In the genomic region with DNA sequence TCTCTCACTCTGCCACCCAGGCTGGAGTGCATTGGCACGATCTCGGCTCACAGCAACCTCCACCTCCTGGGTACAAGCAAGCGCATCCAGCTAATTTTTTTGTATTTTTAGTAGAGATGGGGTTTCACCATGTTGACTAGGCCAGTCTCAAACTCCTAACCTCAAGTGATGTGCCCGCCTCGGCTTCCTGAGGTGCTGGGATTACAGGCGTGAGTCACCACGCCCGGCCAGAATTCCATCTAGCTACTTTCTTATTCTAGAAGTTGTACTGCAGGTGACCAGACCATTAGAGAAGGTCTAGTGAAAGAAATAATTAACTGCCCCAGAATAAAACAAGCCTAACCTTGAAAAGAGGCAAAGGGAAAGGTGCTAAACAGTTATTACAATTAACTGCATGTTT, we compare ENCODE assay signal across 9 cellular contexts. TPM values are rescaled to one million over a fixed set of nuclear protein-coding genes. Genes with fewer than 3 reads are reported as not detected.
DNase-seq lines count a peak whose midpoint lies in the region; ATAC-seq and TF ChIP-seq lines count a peak whose summit lies in the region.
"Had no signal": no experiment of that assay in that cellular context is flagged by ENCODE, and none has a peak within 500 bp of the region (broad histone marks: within the 10 kb centered on the region; RNA-seq: fewer than 3 reads in every experiment).

No MANE protein-coding gene starts in this region.

- H3K4me3 ChIP-seq in CD8-positive, alpha-beta T cell (ENCODE audit: low read depth, low read length): peak overlapping the region; percentile 42
- peak overlapping the region; percentile 83 for H3K4me3 ChIP-seq in HUES48 (ENCODE audit: low read depth, low read length)
- H3K4me3 ChIP-seq: SJSA1 had no signal

- no peak for TF ChIP-seq CTCF in CD8-positive, alpha-beta T cell (IDR thresholded peaks at IDR 0.05)

- no peak overlapping the region for H3K27ac ChIP-seq in CD8-positive, alpha-beta T cell (ENCODE audit: low read depth, low read length)
- H3K27ac ChIP-seq in HUES48 (ENCODE audit: low read depth, low read length): peak overlapping the region; percentile 18
- H3K27ac ChIP-seq: SJSA1 had no signal

- no peak for ATAC-seq in CD8-positive, alpha-beta T cell
- ATAC-seq in GM19395 (IDR thresholded peaks at IDR 0.05; ENCODE audit: unreplicated experiment): no peak

- no peaks in the 10 kb centered on the region for H3K9me3 ChIP-seq in CD8-positive, alpha-beta T cell (ENCODE audit: low read length)
- H3K9me3 ChIP-seq in HUES48 (ENCODE audit: control insufficient read depth, insufficient read depth, low read length): no peaks in the 10 kb centered on the region
- H3K9me3 ChIP-seq: SJSA1 had no signal

- peak in 1 of 7 experiments; percentile 24 for DNase-seq in CD8-positive, alpha-beta T cell
- peak; percentile 29 for DNase-seq in amniotic epithelial cell (ENCODE audit: low read depth)
- DNase-seq in mucosa of gallbladder (ENCODE audit: low spot score): peak; percentile 17
- DNase-seq in SKM-1 (lab: John Stamatoyannopoulos, UW; ENCODE audit: unreplicated experiment): no peak
- no peak for DNase-seq in HEK293T (ENCODE audit: extremely low spot score)
- DNase-seq in GM19240 (ENCODE audit: insufficient read length, low spot score): no peak

- peaks cover 16% of the 10 kb centered on the region for H3K4me1 ChIP-seq in CD8-positive, alpha-beta T cell (ENCODE audit: insufficient read depth, low read length)
- peaks cover 8% of the 10 kb centered on the region; the same call in 1 of the 2 replicates for H3K4me1 ChIP-seq in HUES48 (ENCODE audit: control insufficient read depth, insufficient read depth, low read length)
- H3K4me1 ChIP-seq: SJSA1 had no signal

- no peaks in the 10 kb centered on the region for H3K27me3 Mint-ChIP-seq in CD8-positive, alpha-beta T cell (ENCODE audit: low read depth)

- no peaks in the 10 kb centered on the region for H3K27me3 ChIP-seq in CD8-positive, alpha-beta T cell (ENCODE audit: insufficient read depth, low read length)
- H3K27me3 ChIP-seq in HUES48 (ENCODE audit: control insufficient read depth, insufficient read depth, low read length): no peaks in the 10 kb centered on the region
- H3K27me3 ChIP-seq: SJSA1 had no signal

- peaks cover 41% of the 10 kb centered on the region for H3K4me1 Mint-ChIP-seq in CD8-positive, alpha-beta T cell (ENCODE audit: low read depth)

- H3K9me3 Mint-ChIP-seq in CD8-positive, alpha-beta T cell: no peaks in the 10 kb centered on the region

- intact Hi-C loops in CD8-positive, alpha-beta T cell (cut with DNase I, micrococcal nuclease): loop anchor here in 1 of 2 experiments (10.0 kb wide), 2 partner anchors 392 to 1082 kb away; partner anchors contain the start of gene FHIP1A

- H3K36me3 Mint-ChIP-seq in CD8-positive, alpha-beta T cell: peaks cover 21% of the 10 kb centered on the region

- no peak overlapping the region for H3K9ac ChIP-seq in HUES48 (ENCODE audit: low read depth, low read length)

- CTCF ChIA-PET in CD8-positive, alpha-beta T cell (lab: Charles Lee): no interaction called here
- CTCF ChIA-PET in HEK293T (lab: Yijun Ruan, JAX): interaction anchor here (0.7 kb wide), 1 partner anchor 759 kb away, joined by 3 read pairs; no protein-coding TSS in a partner anchor

- H3K36me3 ChIP-seq in CD8-positive, alpha-beta T cell (ENCODE audit: insufficient read depth, low read length): no peaks in the 10 kb centered on the region
- H3K36me3 ChIP-seq in HUES48 (ENCODE audit: control insufficient read depth, insufficient read depth, low read length): 0 out of 2 replicates have a peak, but pooled peaks cover 10% of the 10 kb centered on the region

- peak overlapping the region; percentile 100 for H3K4me3 Mint-ChIP-seq in CD8-positive, alpha-beta T cell

- POLR2A ChIA-PET in CD8-positive, alpha-beta T cell (lab: Charles Lee): interaction anchor here (1.6 kb wide), 1 partner anchor 16 kb away, joined by 4 read pairs; no protein-coding TSS in a partner anchor
- POLR2A ChIA-PET in HEK293T (lab: Yijun Ruan, JAX): interaction anchor here (0.7 to 1.2 kb wide), 2 partner anchors 38 to 74 kb away, joined by 3 read pairs; no protein-coding TSS in a partner anchor

- H3K27ac Mint-ChIP-seq in CD8-positive, alpha-beta T cell: peak overlapping the region; percentile 52

TF ChIP-seq in HEK293T, 16 proteins besides CTCF, POLR2A, EP300 and RAD21:
- no peak for TF ChIP-seq CTBP1 (IDR thresholded peaks at IDR 0.05; ENCODE audit: borderline replicate concordance)
- TF ChIP-seq ELF4 (IDR thresholded peaks at IDR 0.05): no peak
- no peak for TF ChIP-seq TARDBP (IDR thresholded peaks at IDR 0.05)
- TF ChIP-seq PKNOX1 (IDR thresholded peaks at IDR 0.05): no peak
- TF ChIP-seq FOXM1 (IDR thresholded peaks at IDR 0.05; ENCODE audit: borderline replicate concordance): no peak
- TF ChIP-seq NFRKB (IDR thresholded peaks at IDR 0.05): no peak
- TF ChIP-seq SUZ12 (IDR thresholded peaks at IDR 0.05): no peak
- TF ChIP-seq ARNT (IDR thresholded peaks at IDR 0.05): no peak
- no peak for TF ChIP-seq ZNF384 (IDR thresholded peaks at IDR 0.05)

RNA-seq across cellular contexts. Expression of gene LRBA, which starts 2.2 kb away (rescaled TPM):
- 10 to 100 TPM; 45.3 to 47.6 TPM for total RNA-seq in CD8-positive, alpha-beta T cell
- total RNA-seq in mucosa of gallbladder: 64.4 TPM

Comparison
In these comparisons a context has a peak if more than half of its experiments do, and no peak if none do; other contexts are left out.
1. DNase-seq: peak in amniotic epithelial cell (single experiment) and mucosa of gallbladder (single experiment); none in SKM-1 (single experiment), HEK293T (single experiment) and GM19240 (single experiment).